Comparison of ENCODE assay signal across 1 cellular context in genomic region chr17:76755285-76755684, GRCh38.
TF ChIP-seq lines count a peak whose summit lies in the region.

No MANE protein-coding gene starts in this region.

TF ChIP-seq in HEK293, 187 proteins besides CTCF, POLR2A, EP300 and RAD21 (continued from another document):
- TF ChIP-seq, protein P1, sequence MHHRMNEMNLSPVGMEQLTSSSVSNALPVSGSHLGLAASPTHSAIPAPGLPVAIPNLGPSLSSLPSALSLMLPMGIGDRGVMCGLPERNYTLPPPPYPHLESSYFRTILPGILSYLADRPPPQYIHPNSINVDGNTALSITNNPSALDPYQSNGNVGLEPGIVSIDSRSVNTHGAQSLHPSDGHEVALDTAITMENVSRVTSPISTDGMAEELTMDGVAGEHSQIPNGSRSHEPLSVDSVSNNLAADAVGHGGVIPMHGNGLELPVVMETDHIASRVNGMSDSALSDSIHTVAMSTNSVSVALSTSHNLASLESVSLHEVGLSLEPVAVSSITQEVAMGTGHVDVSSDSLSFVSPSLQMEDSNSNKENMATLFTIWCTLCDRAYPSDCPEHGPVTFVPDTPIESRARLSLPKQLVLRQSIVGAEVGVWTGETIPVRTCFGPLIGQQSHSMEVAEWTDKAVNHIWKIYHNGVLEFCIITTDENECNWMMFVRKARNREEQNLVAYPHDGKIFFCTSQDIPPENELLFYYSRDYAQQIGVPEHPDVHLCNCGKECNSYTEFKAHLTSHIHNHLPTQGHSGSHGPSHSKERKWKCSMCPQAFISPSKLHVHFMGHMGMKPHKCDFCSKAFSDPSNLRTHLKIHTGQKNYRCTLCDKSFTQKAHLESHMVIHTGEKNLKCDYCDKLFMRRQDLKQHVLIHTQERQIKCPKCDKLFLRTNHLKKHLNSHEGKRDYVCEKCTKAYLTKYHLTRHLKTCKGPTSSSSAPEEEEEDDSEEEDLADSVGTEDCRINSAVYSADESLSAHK (tag by site-specific recombination; IDR thresholded peaks at IDR 0.05) = peak; percentile 50; the same call in 1 of the 2 replicates
- TF ChIP-seq ZNF580 (tag by site-specific recombination; IDR thresholded peaks at IDR 0.05) = no peak
- no peak for TF ChIP-seq ZSCAN16 (tag by site-specific recombination; IDR thresholded peaks at IDR 0.05)
- no peak for TF ChIP-seq ZXDB (tag by site-specific recombination; IDR thresholded peaks at IDR 0.05)
- TF ChIP-seq BCL11B (tag by site-specific recombination; IDR thresholded peaks at IDR 0.05; ENCODE audit: low read depth) = no peak
